In genomic region chr5:139642891-139643871, GRCh38 we compare ENCODE assay signal across 1 cellular context.
TF ChIP-seq lines count a peak whose summit lies in the region.

No MANE protein-coding gene starts in this region.

TF ChIP-seq in liver, 16 proteins besides CTCF, POLR2A, EP300 and RAD21 (continued from another document):
- TF ChIP-seq REST (IDR thresholded peaks at IDR 0.05) (peak; percentile 43), EGR1 (IDR thresholded peaks at IDR 0.05; ENCODE audit: low read depth in 2 of 2) (peak in 1 of 2 donors; percentile 23), ATF3 (IDR thresholded peaks at IDR 0.05) (no peak), JUND (IDR thresholded peaks at IDR 0.05) (peak in 1 of 2 donors; percentile 80), TAF1 (conservative IDR thresholded peaks at IDR 0.05) (no peak), SP1 (IDR thresholded peaks at IDR 0.05) (peak; percentile 74)
